ENCODE assay signal across 8 cellular contexts in the genomic region with DNA sequence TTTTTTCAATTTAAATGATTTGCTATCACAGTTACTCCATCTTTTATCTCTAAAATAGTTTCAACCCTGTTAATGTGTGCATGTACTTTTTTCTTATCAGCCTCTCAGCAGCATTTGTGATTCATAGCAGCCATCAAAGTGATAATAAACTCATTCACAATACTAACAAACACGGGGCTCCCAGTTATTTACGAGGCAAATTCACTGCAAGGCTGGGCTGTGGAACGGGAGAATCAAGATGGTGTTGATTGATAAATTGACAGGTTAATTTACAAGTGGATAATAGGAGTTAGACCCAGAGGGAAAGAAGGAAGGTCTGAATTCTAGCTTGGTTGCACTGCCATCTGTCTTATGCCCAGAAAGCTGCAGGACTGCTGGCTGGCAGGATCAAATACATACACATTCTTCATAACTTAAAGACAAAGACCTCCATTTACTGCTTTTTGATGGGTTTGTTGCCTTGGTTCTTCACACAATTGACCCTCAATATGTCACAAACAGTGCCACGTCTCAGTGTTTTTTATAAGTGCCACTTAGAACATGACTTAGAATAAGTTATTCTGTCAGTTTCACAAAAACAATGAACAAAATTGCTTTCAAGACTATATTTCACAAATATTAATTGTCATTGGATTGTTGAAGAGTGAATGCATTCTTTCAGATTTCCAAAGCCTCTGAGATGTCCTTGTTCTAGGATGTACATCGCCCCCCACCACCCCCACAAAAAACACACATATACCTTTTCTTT.
DNase-seq lines count a peak whose midpoint lies in the region; TF ChIP-seq lines count a peak whose summit lies in the region.

No MANE protein-coding gene starts in this region.

- H3K27ac ChIP-seq in neural progenitor cell, result no peak overlapping the region

- H3K27me3 ChIP-seq in neural progenitor cell, result no peaks in the 10 kb centered on the region

- H3K9me3 ChIP-seq in neural progenitor cell (ENCODE audit: low read depth), result no peaks in the 10 kb centered on the region

- no peak overlapping the region for H3K27ac Mint-ChIP-seq in neural progenitor cell
- no peak overlapping the region for H3K27ac Mint-ChIP-seq in activated naive CD4-positive, alpha-beta T cell treated with anti-CD3 and anti-CD28 coated beads, Interleukin-2, amount 10 ng/mL, durations not matched to agents 7 days and 5 days

- H3F3A ChIP-seq in neural progenitor cell (ENCODE audit: low read depth), result peaks cover 18% of the 10 kb centered on the region

- peak; percentile 80 for TF ChIP-seq CTCF in neural progenitor cell (IDR thresholded peaks at IDR 0.05)

- CTCF ChIA-PET in activated naive CD4-positive, alpha-beta T cell treated with anti-CD3 and anti-CD28 coated beads, Interleukin-2, amount 10 ng/mL, durations not matched to agents 7 days and 5 days (lab: Charles Lee), result no interaction called here

- H3K4me3 Mint-ChIP-seq in neural progenitor cell, result no peak overlapping the region
- no peak overlapping the region for H3K4me3 Mint-ChIP-seq in activated naive CD4-positive, alpha-beta T cell treated with anti-CD3 and anti-CD28 coated beads, Interleukin-2, amount 10 ng/mL, durations not matched to agents 7 days and 5 days

- H2AFZ ChIP-seq in neural progenitor cell (replicated peaks), result no peak overlapping the region

- H3K79me2 ChIP-seq in neural progenitor cell (ENCODE audit: low read depth), result no peaks in the 10 kb centered on the region

- no peaks in the 10 kb centered on the region for H3K27me3 Mint-ChIP-seq in neural progenitor cell (ENCODE audit: insufficient read depth, low read depth)
- no peaks in the 10 kb centered on the region for H3K27me3 Mint-ChIP-seq in activated naive CD4-positive, alpha-beta T cell treated with anti-CD3 and anti-CD28 coated beads, Interleukin-2, amount 10 ng/mL, durations not matched to agents 7 days and 5 days

- no peak overlapping the region for H3K9ac ChIP-seq in neural progenitor cell

- DNase-seq in DMS53 (lab: John Stamatoyannopoulos, UW) (peak; percentile 4), DMS53 treated with DMSO at 0.1 percent for 48 hours (lab: John Stamatoyannopoulos, UW; ENCODE audit: unreplicated experiment) (no peak), NCI-H226 (peak; percentile 20), cerebellar cortex (ENCODE audit: low spot score) (peak; percentile 13), neural progenitor cell (ENCODE audit: low spot score) (peak; percentile 77), NCI-H1694 treated with DMSO at 0.1 percent for 48 hours (lab: John Stamatoyannopoulos, UW) (no peak), mesenteric fat pad (ENCODE audit: low spot score) (no peak)
- no peak for DNase-seq in activated naive CD4-positive, alpha-beta T cell treated with anti-CD3 and anti-CD28 coated beads, Interleukin-2, amount 10 ng/mL, durations not matched to agents 7 days and 5 days

- H3K4me1 ChIP-seq in neural progenitor cell, result peaks cover 56% of the 10 kb centered on the region

- no peak overlapping the region for H3K4me3 ChIP-seq in neural progenitor cell

- no peaks in the 10 kb centered on the region for H3K36me3 Mint-ChIP-seq in neural progenitor cell
- H3K36me3 Mint-ChIP-seq in activated naive CD4-positive, alpha-beta T cell treated with anti-CD3 and anti-CD28 coated beads, Interleukin-2, amount 10 ng/mL, durations not matched to agents 7 days and 5 days, result no peaks in the 10 kb centered on the region

- no peaks in the 10 kb centered on the region for H4K20me1 ChIP-seq in neural progenitor cell (ENCODE audit: low read depth)

- H3K4me2 ChIP-seq in neural progenitor cell, result peak overlapping the region; percentile 3

- H3K9me3 Mint-ChIP-seq in neural progenitor cell, result no peaks in the 10 kb centered on the region
- no peaks in the 10 kb centered on the region for H3K9me3 Mint-ChIP-seq in activated naive CD4-positive, alpha-beta T cell treated with anti-CD3 and anti-CD28 coated beads, Interleukin-2, amount 10 ng/mL, durations not matched to agents 7 days and 5 days

- no peaks in the 10 kb centered on the region for H3K36me3 ChIP-seq in neural progenitor cell

- H3K4me1 Mint-ChIP-seq in neural progenitor cell, result peaks cover 32% of the 10 kb centered on the region
- H3K4me1 Mint-ChIP-seq in activated naive CD4-positive, alpha-beta T cell treated with anti-CD3 and anti-CD28 coated beads, Interleukin-2, amount 10 ng/mL, durations not matched to agents 7 days and 5 days, result peaks cover 11% of the 10 kb centered on the region

Comparison
In these comparisons a context has a peak if more than half of its experiments do, and no peak if none do; other contexts are left out.
1. DNase-seq: peak in DMS53 (single experiment), NCI-H226 (single experiment), cerebellar cortex (single experiment) and neural progenitor cell (single experiment); none in DMS53 treated with DMSO at 0.1 percent for 48 hours (single experiment), NCI-H1694 treated with DMSO at 0.1 percent for 48 hours (single experiment), activated naive CD4-positive, alpha-beta T cell treated with anti-CD3 and anti-CD28 coated beads, Interleukin-2, amount 10 ng/mL, durations not matched to agents 7 days and 5 days (single experiment) and mesenteric fat pad (single experiment).